Comparison of ENCODE assay signal across 8 cellular contexts in the genomic region with DNA sequence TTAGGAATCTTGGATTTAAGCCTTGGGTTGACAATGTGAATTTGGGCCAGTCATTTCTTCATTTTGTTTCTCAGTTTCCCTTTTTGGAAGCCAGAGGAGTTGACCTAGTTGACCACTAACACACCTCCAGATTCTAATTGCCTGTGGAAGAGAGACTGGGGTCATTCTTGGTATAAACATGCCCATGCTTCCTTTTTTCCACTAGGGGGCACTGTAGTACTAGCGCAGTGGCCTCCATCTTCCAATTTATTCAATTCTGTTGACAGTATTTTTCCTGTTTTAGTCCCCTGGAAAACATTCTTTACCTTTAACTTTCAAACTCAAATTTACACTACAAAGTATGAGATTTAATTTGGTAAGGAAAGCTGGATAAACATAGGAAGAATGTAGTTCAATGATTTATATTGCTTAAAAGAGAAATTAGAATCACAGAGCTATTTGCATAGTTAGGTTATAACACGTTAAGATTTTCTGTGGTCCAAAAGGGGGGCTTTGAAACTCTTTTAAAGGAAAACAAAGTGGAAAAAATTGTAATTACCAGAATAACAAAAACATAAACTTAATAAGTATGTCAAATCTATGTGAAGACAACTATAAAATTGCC. TPM values are rescaled to one million over a fixed set of nuclear protein-coding genes. Genes with fewer than 3 reads are reported as not detected.
DNase-seq lines count a peak whose midpoint lies in the region; ATAC-seq lines count a peak whose summit lies in the region.

No MANE protein-coding gene starts in this region.

- no peaks in the 10 kb centered on the region for H3K9me3 Mint-ChIP-seq in T-helper 2 cell treated with Interferon-gamma antibody and Interleukin-4, amounts not matched to agents 5 μg/mL and 100 μg/mL, for 36 hours

- no peak overlapping the region for H3K27ac Mint-ChIP-seq in T-helper 2 cell treated with Interferon-gamma antibody and Interleukin-4, amounts not matched to agents 5 μg/mL and 100 μg/mL, for 36 hours

- peaks cover 4% of the 10 kb centered on the region for H3K36me3 Mint-ChIP-seq in T-helper 2 cell treated with Interferon-gamma antibody and Interleukin-4, amounts not matched to agents 5 μg/mL and 100 μg/mL, for 36 hours (ENCODE audit: low read depth)

- H3K4me1 Mint-ChIP-seq in T-helper 2 cell treated with Interferon-gamma antibody and Interleukin-4, amounts not matched to agents 5 μg/mL and 100 μg/mL, for 36 hours (ENCODE audit: low read depth) = peaks cover 17% of the 10 kb centered on the region

- peak; percentile 34 for DNase-seq in DMS153 (lab: John Stamatoyannopoulos, UW)
- peak; percentile 60 for DNase-seq in NCI-H146 (lab: John Stamatoyannopoulos, UW)
- peak; percentile 18 for DNase-seq in T-helper 2 cell treated with Interferon-gamma antibody and Interleukin-4, amounts not matched to agents 5 μg/mL and 100 μg/mL, for 36 hours (ENCODE audit: low spot score)
- peak; percentile 65 for DNase-seq in fibroblast of peridontal ligament (ENCODE audit: extremely low read depth)
- peak; percentile 6 for DNase-seq in occipital lobe (lab: John Stamatoyannopoulos, UW)
- no peak for DNase-seq in effector CD8-positive, alpha-beta T cell (lab: John Stamatoyannopoulos, UW)

- H3K4me3 Mint-ChIP-seq in T-helper 2 cell treated with Interferon-gamma antibody and Interleukin-4, amounts not matched to agents 5 μg/mL and 100 μg/mL, for 36 hours = no peak overlapping the region

- no peaks in the 10 kb centered on the region for H3K27me3 Mint-ChIP-seq in T-helper 2 cell treated with Interferon-gamma antibody and Interleukin-4, amounts not matched to agents 5 μg/mL and 100 μg/mL, for 36 hours (ENCODE audit: low read depth)

- ATAC-seq in GM19395 (IDR thresholded peaks at IDR 0.05; ENCODE audit: unreplicated experiment) (peak; percentile 63), HG02610 (IDR thresholded peaks at IDR 0.05; ENCODE audit: unreplicated experiment) (no peak)

RNA-seq across cellular contexts. Expression of gene AGPS, which starts 57.5 kb away (rescaled TPM):
- total RNA-seq in occipital lobe = 71.3 TPM
